Comparison of ENCODE assay signal across 16 cellular contexts in the genomic region with DNA sequence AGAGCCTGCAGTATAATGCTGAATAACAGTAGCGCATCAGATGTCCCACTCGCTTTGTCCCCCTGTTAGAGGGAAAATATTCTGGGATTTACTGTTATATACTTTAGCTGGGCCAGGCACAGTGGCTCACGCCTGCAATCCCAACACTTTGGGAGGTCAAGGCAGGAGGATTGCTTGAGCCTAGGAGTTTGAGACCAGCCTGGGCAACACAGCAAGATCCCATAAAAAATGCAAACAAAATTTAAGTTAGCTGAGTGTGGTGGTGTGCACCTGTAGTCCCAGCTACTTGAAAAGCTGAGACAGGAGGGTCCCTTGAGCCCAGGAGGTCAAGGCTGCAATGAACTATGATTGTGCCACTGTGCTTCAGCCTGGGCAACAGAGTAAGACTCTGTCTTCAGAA. TPM values are rescaled to one million over a fixed set of nuclear protein-coding genes. Genes with fewer than 3 reads are reported as not detected.
"Had no signal": no experiment of that assay in that cellular context is flagged by ENCODE, and none has a peak within 500 bp of the region (broad histone marks: within the 10 kb centered on the region; RNA-seq: fewer than 3 reads in every experiment).

No MANE protein-coding gene starts in this region.

RNA-seq across cellular contexts. Expression of a gene that starts 22.3 kb away (rescaled TPM):
- total RNA-seq: stomach, subcutaneous adipose tissue, suprapubic skin, temporal lobe, testis, thoracic aorta, thyroid gland, tibial nerve, transverse colon, upper lobe of left lung, upper lobe of right lung, ureter, urinary bladder, uterus, vagina had no signal
- polyA plus RNA-seq: stomach, thymus, urinary bladder had no signal
